Comparison of ENCODE assay signal across 2 cellular contexts in genomic region chr2:241818943-241819270, GRCh38.
TF ChIP-seq lines count a peak whose summit lies in the region.

No MANE protein-coding gene starts in this region.

TF ChIP-seq in K562, 482 proteins besides CTCF, POLR2A, EP300 and RAD21 (continues in another document):
- TF ChIP-seq NRF1 (conservative IDR thresholded peaks at IDR 0.05 in 1 of 2, IDR thresholded peaks at IDR 0.05 in 1 of 2): no peak
- no peak for TF ChIP-seq SMAD4 (CRISPR knock-in tag; conservative IDR thresholded peaks at IDR 0.05)
- TF ChIP-seq BRF1 (IDR thresholded peaks at IDR 0.05; ENCODE audit: borderline replicate concordance, extremely low read depth, insufficient read length): no peak
- no peak for TF ChIP-seq PHF21A (IDR thresholded peaks at IDR 0.05; ENCODE audit: borderline replicate concordance, low read depth)
- 0 out of 4 replicates have a peak, but pooled peaks of 1 of the 2 experiments have one; percentile 25 for TF ChIP-seq FOXA3 (CRISPR knock-in tag; conservative IDR thresholded peaks at IDR 0.05 in 1 of 2, IDR thresholded peaks at IDR 0.05 in 1 of 2)
- no peak for TF ChIP-seq HMGN3 (IDR thresholded peaks at IDR 0.05; ENCODE audit: borderline replicate concordance, extremely low read depth, insufficient read length, low read depth, low read length)
- TF ChIP-seq MGA (IDR thresholded peaks at IDR 0.05): peak; percentile 56
- peak; percentile 68 for TF ChIP-seq USF2 (CRISPR knock-in tag; IDR thresholded peaks at IDR 0.05)
- TF ChIP-seq XRCC3 (IDR thresholded peaks at IDR 0.05): no peak
- TF ChIP-seq, protein P1, sequence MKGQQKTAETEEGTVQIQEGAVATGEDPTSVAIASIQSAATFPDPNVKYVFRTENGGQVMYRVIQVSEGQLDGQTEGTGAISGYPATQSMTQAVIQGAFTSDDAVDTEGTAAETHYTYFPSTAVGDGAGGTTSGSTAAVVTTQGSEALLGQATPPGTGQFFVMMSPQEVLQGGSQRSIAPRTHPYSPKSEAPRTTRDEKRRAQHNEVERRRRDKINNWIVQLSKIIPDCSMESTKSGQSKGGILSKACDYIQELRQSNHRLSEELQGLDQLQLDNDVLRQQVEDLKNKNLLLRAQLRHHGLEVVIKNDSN (CRISPR knock-in tag; IDR thresholded peaks at IDR 0.05): peak; percentile 96
- TF ChIP-seq, protein P2, sequence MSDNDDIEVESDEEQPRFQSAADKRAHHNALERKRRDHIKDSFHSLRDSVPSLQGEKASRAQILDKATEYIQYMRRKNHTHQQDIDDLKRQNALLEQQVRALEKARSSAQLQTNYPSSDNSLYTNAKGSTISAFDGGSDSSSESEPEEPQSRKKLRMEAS (CRISPR knock-in tag; IDR thresholded peaks at IDR 0.05): peak; percentile 92
- peak; percentile 26; the same call in 1 of the 2 replicates for TF ChIP-seq TOE1 (IDR thresholded peaks at IDR 0.05; ENCODE audit: borderline replicate concordance)
- TF ChIP-seq TOE1 (CRISPR knock-in tag; IDR thresholded peaks at IDR 0.05; ENCODE audit: borderline replicate concordance, low read depth): no peak

TF ChIP-seq in HEK293T, 16 proteins besides CTCF, POLR2A, EP300 and RAD21:
- TF ChIP-seq FOXA1 (IDR thresholded peaks at IDR 0.05) (no peak), ARNT (IDR thresholded peaks at IDR 0.05) (no peak), HDGF (IDR thresholded peaks at IDR 0.05; ENCODE audit: borderline replicate concordance) (no peak), FOXK2 (IDR thresholded peaks at IDR 0.05) (no peak), ZNF384 (IDR thresholded peaks at IDR 0.05) (no peak), L3MBTL2 (conservative IDR thresholded peaks at IDR 0.05) (no peak)
